Comparison of ENCODE assay signal across 16 cellular contexts in genomic region chr13:52051400-52051799, GRCh38. TPM values are rescaled to one million over a fixed set of nuclear protein-coding genes. Genes with fewer than 3 reads are reported as not detected.
DNase-seq lines count a peak whose midpoint lies in the region; ATAC-seq, FAIRE-seq and TF ChIP-seq lines count a peak whose summit lies in the region.
"Had no signal": no experiment of that assay in that cellular context is flagged by ENCODE, and none has a peak within 500 bp of the region (broad histone marks: within the 10 kb centered on the region; RNA-seq: fewer than 3 reads in every experiment).

No MANE protein-coding gene starts in this region.

- H3K4me2 ChIP-seq in GM23338 (no peak overlapping the region), H1 (ENCODE audit: insufficient read depth in 1 of 2, low read depth in 2 of 2, low read length in 2 of 2) (no peak overlapping the region), keratinocyte (ENCODE audit: control insufficient read depth, extremely low read depth, insufficient read depth, low read depth, low read length) (no peak overlapping the region)
- H3K4me2 ChIP-seq: BLaER1 had no signal

- POLR2A ChIA-PET in H1 (lab: Charles Lee; ENCODE audit: partially characterized antibody): no interaction called here

- H3K27ac Mint-ChIP-seq in GM23338 (0 out of 2 replicates have a peak overlapping the region, but pooled peaks have one; percentile 2), progenitor cell of endocrine pancreas (peak overlapping the region; percentile 61)
- H3K27ac Mint-ChIP-seq: CD4-positive, CD25-positive, alpha-beta regulatory T cell had no signal

- H3K36me3 ChIP-seq in GM23338 (ENCODE audit: insufficient read depth) (no peaks in the 10 kb centered on the region), H1 (ENCODE audit: control insufficient read depth in 2 of 4, insufficient read depth in 4 of 4, low read length in 3 of 4) (no peaks in the 10 kb centered on the region), keratinocyte (ENCODE audit: control insufficient read depth in 2 of 2, extremely low read depth in 1 of 2, insufficient read depth in 2 of 2, low read length in 2 of 2) (no peaks in the 10 kb centered on the region), MG63 (no peaks in the 10 kb centered on the region)
- H3K36me3 ChIP-seq: BLaER1 had no signal

- TF ChIP-seq CTCF in GM23338 (conservative IDR thresholded peaks at IDR 0.05; ENCODE audit: low read depth in 2 of 2): no peak
- no peak for TF ChIP-seq CTCF in H1 (IDR thresholded peaks at IDR 0.05; ENCODE audit: control extremely low read depth in 1 of 3, insufficient read depth in 1 of 3, low read depth in 1 of 3, low read length in 3 of 3)
- TF ChIP-seq CTCF in keratinocyte (optimal IDR thresholded peaks at IDR 0.05 in 1 of 3, IDR thresholded peaks at IDR 0.05 in 1 of 3, conservative IDR thresholded peaks at IDR 0.05 in 1 of 3; ENCODE audit: extremely low read depth in 1 of 3, insufficient read depth in 2 of 3, low read length in 3 of 3): no peak
- no peak for TF ChIP-seq CTCF in progenitor cell of endocrine pancreas (IDR thresholded peaks at IDR 0.05; ENCODE audit: unreplicated experiment)

- H2AFZ ChIP-seq in GM23338 (peak overlapping the region; percentile 88), H1 (ENCODE audit: low read length) (0 out of 2 replicates have a peak overlapping the region, but pooled peaks have one; percentile 35), keratinocyte (ENCODE audit: control insufficient read depth, low read length) (peak overlapping the region; percentile 26)

- 89% methylated on average over 7 of the region's 7 CpGs; no CpG with 5 or more reads in 1 of the 2 experiments for WGBS in H1 (ENCODE audit: extremely low coverage in 1 of 2, insufficient coverage in 1 of 2, insufficient read length in 1 of 2, insufficient replicate concordance in 2 of 2, low coverage in 1 of 2, low lambda C conversion rate in 2 of 2, missing lambda C conversion rate in 1 of 2), 2 experiments

- no peak overlapping the region for H4K8ac ChIP-seq in H1 (ENCODE audit: extremely low read depth, insufficient read depth, low read length)

- no peak overlapping the region for H3K4me3 ChIP-seq in GM23338
- no peak overlapping the region for H3K4me3 ChIP-seq in H1 (ENCODE audit: extremely low read depth in 1 of 4, insufficient read depth in 2 of 4, low read depth in 3 of 4, low read length in 4 of 4)
- H3K4me3 ChIP-seq in keratinocyte (ENCODE audit: control insufficient read depth in 2 of 3, extremely low read depth in 1 of 3, insufficient read depth in 2 of 3, low read depth in 1 of 3, low read length in 3 of 3): no peak overlapping the region
- no peak overlapping the region for H3K4me3 ChIP-seq in MG63
- H3K4me3 ChIP-seq: BLaER1 had no signal

- peaks cover 14% of the 10 kb centered on the region; the same call in 1 of the 2 replicates for H3K4me1 ChIP-seq in GM23338 (ENCODE audit: insufficient read depth)
- no peaks in the 10 kb centered on the region; a peak in 1 of 7 replicates for H3K4me1 ChIP-seq in H1 (replicated peaks in 1 of 4; ENCODE audit: control insufficient read depth in 3 of 4, insufficient read depth in 4 of 4, low read length in 3 of 4)
- H3K4me1 ChIP-seq in keratinocyte (ENCODE audit: control insufficient read depth, extremely low read depth, insufficient read depth, low read length): no peaks in the 10 kb centered on the region
- H3K4me1 ChIP-seq: BLaER1 had no signal

- H4K5ac ChIP-seq in H1 (ENCODE audit: insufficient read length, low read depth, low read length): no peak overlapping the region

- H3K36me3 Mint-ChIP-seq in GM23338 (ENCODE audit: low read depth) (no peaks in the 10 kb centered on the region), progenitor cell of endocrine pancreas (ENCODE audit: insufficient read depth) (no peaks in the 10 kb centered on the region)
- H3K36me3 Mint-ChIP-seq: CD4-positive, CD25-positive, alpha-beta regulatory T cell had no signal

- peak; percentile 47; the same call in 2 of the 3 replicates for ATAC-seq in GM23338

- no peaks in the 10 kb centered on the region for H3K9me3 Mint-ChIP-seq in GM23338
- peaks cover 3% of the 10 kb centered on the region for H3K9me3 Mint-ChIP-seq in progenitor cell of endocrine pancreas (ENCODE audit: low read depth)

- no peak overlapping the region for H2BK120ac ChIP-seq in H1 (replicated peaks; ENCODE audit: low read depth, low read length)

- H3K27me3 ChIP-seq in GM23338 (ENCODE audit: insufficient read depth) (no peaks in the 10 kb centered on the region), H1 (replicated peaks in 1 of 4; ENCODE audit: control insufficient read depth in 3 of 4, extremely low read depth in 1 of 4, insufficient read depth in 3 of 4, low read length in 3 of 4) (no peaks in the 10 kb centered on the region), keratinocyte (ENCODE audit: control insufficient read depth, extremely low read depth, insufficient read depth, low read length) (no peaks in the 10 kb centered on the region), MG63 (no peaks in the 10 kb centered on the region)
- H3K27me3 ChIP-seq: BLaER1 had no signal

- DNase-seq in GM23338 (ENCODE audit: low spot score) (peak; percentile 32), H1 (ENCODE audit: low read depth in 1 of 2, low spot score in 2 of 2) (no peak), keratinocyte (ENCODE audit: low read depth, low spot score) (no peak), progenitor cell of endocrine pancreas (ENCODE audit: low spot score, unreplicated experiment) (no peak), NCI-H1694 treated with DMSO at 0.1 percent for 48 hours (lab: John Stamatoyannopoulos, UW) (no peak), NOMO-1 (lab: John Stamatoyannopoulos, UW; ENCODE audit: unreplicated experiment in 2 of 2) (no peak), MG63 (no peak)
- DNase-seq: 8988T; AML-193; CD4-positive, CD25-positive, alpha-beta regulatory T cell; DMS53; GF-D8; H7; IMR-90 had no signal

- H3K79me1 ChIP-seq in H1 (ENCODE audit: low read depth, low read length): no peaks in the 10 kb centered on the region

- no peaks in the 10 kb centered on the region for H3F3A ChIP-seq in GM23338 (replicated peaks; ENCODE audit: low read depth)

- H2BK5ac ChIP-seq in H1 (ENCODE audit: low read depth, low read length): no peak overlapping the region

- dilution Hi-C loops in keratinocyte (cut with MboI; ENCODE audit: extremely low pct_ligation_motif_present, low sequenced_read_pairs): no loop called here

- no peaks in the 10 kb centered on the region for H3K23me2 ChIP-seq in H1 (ENCODE audit: low read depth, low read length)

- H3K27me3 Mint-ChIP-seq in GM23338 (ENCODE audit: insufficient read depth, low read depth, poor library complexity) (peaks cover 1% of the 10 kb centered on the region), progenitor cell of endocrine pancreas (no peaks in the 10 kb centered on the region)

- TF ChIP-seq RAD21 in H1 (IDR thresholded peaks at IDR 0.05 in 1 of 2, conservative IDR thresholded peaks at IDR 0.05 in 1 of 2; ENCODE audit: low read depth in 2 of 2, low read length in 2 of 2): no peak

- no peak overlapping the region for H3K9ac ChIP-seq in H1 (replicated peaks in 1 of 4; ENCODE audit: extremely low read depth in 1 of 4, low read depth in 3 of 4, low read length in 3 of 4)
- no peak overlapping the region for H3K9ac ChIP-seq in keratinocyte (ENCODE audit: control insufficient read depth, extremely low read depth, insufficient read depth, low read length)
- H3K9ac ChIP-seq: BLaER1 had no signal

- H3K9me3 ChIP-seq in H1 (ENCODE audit: insufficient read depth in 2 of 2, low read depth in 1 of 2, low read length in 1 of 2) (no peaks in the 10 kb centered on the region), keratinocyte (ENCODE audit: control insufficient read depth, low read depth, low read length) (no peaks in the 10 kb centered on the region), MG63 (no peaks in the 10 kb centered on the region)
- H3K9me3 ChIP-seq: BLaER1 had no signal

- no peak overlapping the region for H2AK5ac ChIP-seq in H1 (ENCODE audit: low read depth, low read length)

- CTCF ChIA-PET in H1 (lab: Charles Lee; ENCODE audit: partially characterized antibody): interaction anchor here (0.7 kb wide), 1 partner anchor 76 kb away, joined by 3 read pairs; no protein-coding TSS in a partner anchor

- peaks cover 5% of the 10 kb centered on the region; the same call in 1 of the 2 replicates for H3K9me2 ChIP-seq in GM23338 (ENCODE audit: insufficient read depth)

- H3K4me3 Mint-ChIP-seq in GM23338: no peak overlapping the region
- H3K4me3 Mint-ChIP-seq in progenitor cell of endocrine pancreas (ENCODE audit: low read depth): no peak overlapping the region
- H3K4me3 Mint-ChIP-seq: CD4-positive, CD25-positive, alpha-beta regulatory T cell had no signal

- peak overlapping the region; percentile 81 for H3K27ac ChIP-seq in GM23338 (ENCODE audit: low read depth)
- no peak overlapping the region for H3K27ac ChIP-seq in H1 (ENCODE audit: low read depth, low read length)
- H3K27ac ChIP-seq in keratinocyte (ENCODE audit: control insufficient read depth, insufficient read depth, low read length): no peak overlapping the region
- H3K27ac ChIP-seq: BLaER1 had no signal

- H2BK20ac ChIP-seq in H1 (ENCODE audit: low read length): no peak overlapping the region

- H2BK15ac ChIP-seq in H1 (ENCODE audit: low read length): no peak overlapping the region

- no peak overlapping the region for H3K56ac ChIP-seq in H1 (replicated peaks; ENCODE audit: insufficient read length, low read depth, low read length)

- H3K9me1 ChIP-seq in keratinocyte (ENCODE audit: control insufficient read depth, extremely low read depth, insufficient read depth, low read length): no peaks in the 10 kb centered on the region

- H3K23ac ChIP-seq in H1 (ENCODE audit: insufficient read length): no peak overlapping the region

- H3K18ac ChIP-seq in H1 (ENCODE audit: extremely low read depth, low read length): no peak overlapping the region

- FAIRE-seq in H1 (lab: Jason Lieb, UNC) (peak; percentile 19), keratinocyte (lab: Jason Lieb, UNC) (no peak)
- FAIRE-seq: GM19239 had no signal

- H3K79me2 ChIP-seq in GM23338 (replicated peaks; ENCODE audit: insufficient read depth) (no peaks in the 10 kb centered on the region), H1 (ENCODE audit: control insufficient read depth in 1 of 2, insufficient read depth in 2 of 2, low read length in 2 of 2) (no peaks in the 10 kb centered on the region), keratinocyte (ENCODE audit: control insufficient read depth, insufficient read depth, low read length) (no peaks in the 10 kb centered on the region)

- H4K91ac ChIP-seq in H1 (replicated peaks; ENCODE audit: insufficient read length, low read length): no peak overlapping the region

- H4K20me1 ChIP-seq in GM23338 (replicated peaks; ENCODE audit: insufficient read depth): no peaks in the 10 kb centered on the region
- H4K20me1 ChIP-seq in H1 (replicated peaks in 1 of 2; ENCODE audit: control insufficient read depth in 1 of 2, insufficient read depth in 2 of 2, low read length in 2 of 2): no peaks in the 10 kb centered on the region
- H4K20me1 ChIP-seq in keratinocyte (ENCODE audit: control insufficient read depth, extremely low read depth, insufficient read depth, low read length): no peaks in the 10 kb centered on the region
- H4K20me1 ChIP-seq: BLaER1 had no signal

- TF ChIP-seq EP300 in H1 (IDR thresholded peaks at IDR 0.05; ENCODE audit: borderline replicate concordance in 1 of 2, low read depth in 2 of 2, low read length in 2 of 2): no peak

- no peak for TF ChIP-seq POLR2A in H1 (IDR thresholded peaks at IDR 0.05; ENCODE audit: control extremely low read depth in 1 of 2, low read depth in 2 of 2, low read length in 2 of 2)

- H3K4me1 Mint-ChIP-seq in GM23338 (peaks cover 19% of the 10 kb centered on the region), progenitor cell of endocrine pancreas (ENCODE audit: low read depth) (peaks cover 13% of the 10 kb centered on the region)
- H3K4me1 Mint-ChIP-seq: CD4-positive, CD25-positive, alpha-beta regulatory T cell had no signal

- no peak overlapping the region for H3K14ac ChIP-seq in H1 (ENCODE audit: insufficient read length)

- no peak overlapping the region for H2BK12ac ChIP-seq in H1 (ENCODE audit: low read depth, low read length)

- H3K4ac ChIP-seq in H1 (replicated peaks; ENCODE audit: insufficient read length, low read depth, low read length): no peak overlapping the region

RNA-seq across cellular contexts. Expression of gene UTP14C, which starts 26.9 kb away (rescaled TPM):
- 22.9 and 25.9 TPM in 2 replicates for total RNA-seq in GM23338 (2014; rRNA removed; shearing (Covaris generic))
- polyA plus RNA-seq in GM23338 (2016; fragmentation: Nextera tagmentation; extraction: Ambion mirVana) (9.1 and 11.4 TPM in 2 replicates), H1 (2011; rRNA removed) (4.0 and 6.8 TPM in 2 replicates), keratinocyte (9.5 to 10.8 TPM (median 9.7 TPM) in 3 replicates)
- total RNA-seq in H1 (2021; fragmentation: NEBNext Ultra II Directional; extraction: Animal tissue kit (Norgen Biotek cat#: 25700)): 22.7 and 23.0 TPM in 2 replicates
- polyA plus RNA-seq in H1 (2011; cell fraction: cytosol; rRNA removed): 9.1 TPM
- polyA plus RNA-seq in H1 (2011; cell fraction: nucleus; rRNA removed): 5.9 TPM
- 10.0 to 18.6 TPM (median 12.0 TPM) in 4 replicates for polyA plus RNA-seq in H1 (2012, experiment 1 of 2)
- 0.77 TPM for polyA plus RNA-seq in H1 (2012, experiment 2 of 2)
- 26.8 TPM for polyA plus RNA-seq in H1 (2013, experiment 1 of 2)
- 27.4 TPM for polyA plus RNA-seq in H1 (2013, experiment 2 of 2)
- 14.9 and 18.7 TPM in 2 replicates for polyA minus RNA-seq in H1 (2011; rRNA and poly(A)+ RNA removed)
- polyA minus RNA-seq in H1 (2011; cell fraction: cytosol; rRNA and poly(A)+ RNA removed): 10.5 TPM
- polyA minus RNA-seq in H1 (2011; cell fraction: nucleus; rRNA and poly(A)+ RNA removed): 20.1 TPM
- polyA plus RNA-seq in keratinocyte (2011; ENCODE audit: low read depth): 4.7 TPM
- polyA plus RNA-seq in keratinocyte (2011; cell fraction: cytosol; rRNA removed): 3.6 and 6.0 TPM in 2 replicates
- polyA plus RNA-seq in keratinocyte (2011; cell fraction: nucleus; rRNA removed): 14.8 and 19.8 TPM in 2 replicates
- polyA plus RNA-seq in keratinocyte (2012; ENCODE audit: low replicate concordance): 5.3 and 7.4 TPM in 2 replicates
- 1.4 to 9.3 TPM (median 6.9 TPM) in 3 replicates for polyA minus RNA-seq in keratinocyte
- 2.5 TPM for polyA minus RNA-seq in keratinocyte (2011; cell fraction: cytosol; rRNA and poly(A)+ RNA removed)
- polyA minus RNA-seq in keratinocyte (2011; cell fraction: nucleus; rRNA and poly(A)+ RNA removed): 10.9 and 20.0 TPM in 2 replicates
- 22.6 and 23.5 TPM in 2 replicates for total RNA-seq in progenitor cell of endocrine pancreas
- 7.7 and 11.2 TPM in 2 replicates for total RNA-seq in MG63 (2014; rRNA removed; shearing (Covaris generic); ENCODE audit: low replicate concordance)

RNA-seq across cellular contexts. Expression of gene ALG11, which starts 39.2 kb away (rescaled TPM):
- total RNA-seq in GM23338 (2014; rRNA removed; shearing (Covaris generic)): 38.8 and 40.1 TPM in 2 replicates
- polyA plus RNA-seq in GM23338 (2016; fragmentation: Nextera tagmentation; extraction: Ambion mirVana) (31.4 and 36.9 TPM in 2 replicates), H1 (2011; rRNA removed) (4.5 and 5.2 TPM in 2 replicates), keratinocyte (9.8 to 17.4 TPM (median 14.2 TPM) in 3 replicates)
- total RNA-seq in H1 (2021; fragmentation: NEBNext Ultra II Directional; extraction: Animal tissue kit (Norgen Biotek cat#: 25700)): 36.2 and 39.9 TPM in 2 replicates
- 10.6 TPM for polyA plus RNA-seq in H1 (2011; cell fraction: cytosol; rRNA removed)
- polyA plus RNA-seq in H1 (2011; cell fraction: nucleus; rRNA removed): 5.4 TPM
- polyA plus RNA-seq in H1 (2012, experiment 1 of 2): 10.0 to 24.4 TPM (median 14.9 TPM) in 4 replicates
- 0.72 TPM for polyA plus RNA-seq in H1 (2012, experiment 2 of 2)
- 17.5 TPM for polyA plus RNA-seq in H1 (2013, experiment 1 of 2)
- 18.2 TPM for polyA plus RNA-seq in H1 (2013, experiment 2 of 2)
- polyA minus RNA-seq in H1 (2011; rRNA and poly(A)+ RNA removed): 16.6 and 23.2 TPM in 2 replicates
- polyA minus RNA-seq in H1 (2011; cell fraction: cytosol; rRNA and poly(A)+ RNA removed): 10.3 TPM
- 41.1 TPM for polyA minus RNA-seq in H1 (2011; cell fraction: nucleus; rRNA and poly(A)+ RNA removed)
- polyA plus RNA-seq in keratinocyte (2011; ENCODE audit: low read depth): 19.7 TPM
- polyA plus RNA-seq in keratinocyte (2011; cell fraction: cytosol; rRNA removed): 3.4 and 7.5 TPM in 2 replicates
- polyA plus RNA-seq in keratinocyte (2011; cell fraction: nucleus; rRNA removed): 17.5 and 24.3 TPM in 2 replicates
- polyA plus RNA-seq in keratinocyte (2012; ENCODE audit: low replicate concordance): 12.0 and 14.6 TPM in 2 replicates
- polyA minus RNA-seq in keratinocyte: 5.6 to 15.0 TPM (median 12.6 TPM) in 3 replicates
- polyA minus RNA-seq in keratinocyte (2011; cell fraction: cytosol; rRNA and poly(A)+ RNA removed): 7.1 TPM
- 20.7 and 35.8 TPM in 2 replicates for polyA minus RNA-seq in keratinocyte (2011; cell fraction: nucleus; rRNA and poly(A)+ RNA removed)
- total RNA-seq in progenitor cell of endocrine pancreas: 39.4 and 45.1 TPM in 2 replicates
- total RNA-seq in MG63 (2014; rRNA removed; shearing (Covaris generic); ENCODE audit: low replicate concordance): 9.6 and 16.1 TPM in 2 replicates

RNA-seq across cellular contexts. Expression of gene ATP7B, which starts 40.1 kb away (rescaled TPM):
- total RNA-seq in GM23338 (2014; rRNA removed; shearing (Covaris generic)): 7.7 and 12.8 TPM in 2 replicates
- polyA plus RNA-seq in GM23338 (2016; fragmentation: Nextera tagmentation; extraction: Ambion mirVana) (2.2 and 2.6 TPM in 2 replicates), H1 (2011; rRNA removed) (4.1 and 4.4 TPM in 2 replicates), keratinocyte (5.2 to 7.4 TPM (median 7.2 TPM) in 3 replicates)
- 9.2 and 10.8 TPM in 2 replicates for total RNA-seq in H1 (2021; fragmentation: NEBNext Ultra II Directional; extraction: Animal tissue kit (Norgen Biotek cat#: 25700))
- 5.0 TPM for polyA plus RNA-seq in H1 (2011; cell fraction: cytosol; rRNA removed)
- polyA plus RNA-seq in H1 (2011; cell fraction: nucleus; rRNA removed): 11.2 TPM
- 4.2 to 6.0 TPM (median 4.9 TPM) in 4 replicates for polyA plus RNA-seq in H1 (2012, experiment 1 of 2)
- polyA plus RNA-seq in H1 (2012, experiment 2 of 2): 2.1 TPM
- 4.8 TPM for polyA plus RNA-seq in H1 (2013, experiment 1 of 2)
- 5.0 TPM for polyA plus RNA-seq in H1 (2013, experiment 2 of 2)
- polyA minus RNA-seq in H1 (2011; rRNA and poly(A)+ RNA removed): 22.4 and 28.1 TPM in 2 replicates
- polyA minus RNA-seq in H1 (2011; cell fraction: cytosol; rRNA and poly(A)+ RNA removed): 10.3 TPM
- 22.7 TPM for polyA minus RNA-seq in H1 (2011; cell fraction: nucleus; rRNA and poly(A)+ RNA removed)
- polyA plus RNA-seq in keratinocyte (2011; ENCODE audit: low read depth): 2.9 TPM
- 2.1 and 2.3 TPM in 2 replicates for polyA plus RNA-seq in keratinocyte (2011; cell fraction: cytosol; rRNA removed)
- polyA plus RNA-seq in keratinocyte (2011; cell fraction: nucleus; rRNA removed): 17.1 and 19.3 TPM in 2 replicates
- polyA plus RNA-seq in keratinocyte (2012; ENCODE audit: low replicate concordance): 2.7 and 5.2 TPM in 2 replicates
- 12.6 to 14.6 TPM (median 13.1 TPM) in 3 replicates for polyA minus RNA-seq in keratinocyte
- 6.1 TPM for polyA minus RNA-seq in keratinocyte (2011; cell fraction: cytosol; rRNA and poly(A)+ RNA removed)
- 22.4 and 38.9 TPM in 2 replicates for polyA minus RNA-seq in keratinocyte (2011; cell fraction: nucleus; rRNA and poly(A)+ RNA removed)
- total RNA-seq in progenitor cell of endocrine pancreas: 59.4 and 63.2 TPM in 2 replicates
- total RNA-seq in MG63 (2014; rRNA removed; shearing (Covaris generic); ENCODE audit: low replicate concordance): 1.9 and 6.9 TPM in 2 replicates

Comparison
In these comparisons a context has a peak if more than half of its experiments do, and no peak if none do; other contexts are left out.
1. H2AFZ ChIP-seq: peak in every context shown above with its lines; median percentile 88 in GM23338; 35 in H1; 26 in keratinocyte.